ENCODE assay signal across 1 cellular context in genomic region chr3:12479919-12480425, GRCh38.
TF ChIP-seq lines count a peak whose summit lies in the region.

No MANE protein-coding gene starts in this region.

TF ChIP-seq in GM23338, 12 proteins besides CTCF, POLR2A, EP300 and RAD21 (continued from another document):
- no peak for TF ChIP-seq ZNF462 (CRISPR knock-in tag; IDR thresholded peaks at IDR 0.05)
- TF ChIP-seq, protein P1, sequence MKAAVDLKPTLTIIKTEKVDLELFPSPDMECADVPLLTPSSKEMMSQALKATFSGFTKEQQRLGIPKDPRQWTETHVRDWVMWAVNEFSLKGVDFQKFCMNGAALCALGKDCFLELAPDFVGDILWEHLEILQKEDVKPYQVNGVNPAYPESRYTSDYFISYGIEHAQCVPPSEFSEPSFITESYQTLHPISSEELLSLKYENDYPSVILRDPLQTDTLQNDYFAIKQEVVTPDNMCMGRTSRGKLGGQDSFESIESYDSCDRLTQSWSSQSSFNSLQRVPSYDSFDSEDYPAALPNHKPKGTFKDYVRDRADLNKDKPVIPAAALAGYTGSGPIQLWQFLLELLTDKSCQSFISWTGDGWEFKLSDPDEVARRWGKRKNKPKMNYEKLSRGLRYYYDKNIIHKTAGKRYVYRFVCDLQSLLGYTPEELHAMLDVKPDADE (IDR thresholded peaks at IDR 0.05) = no peak
